Comparison of ENCODE assay signal across 10 cellular contexts in genomic region chr6:143528164-143528811, GRCh38. TPM values are rescaled to one million over a fixed set of nuclear protein-coding genes. Genes with fewer than 3 reads are reported as not detected.
DNase-seq lines count a peak whose midpoint lies in the region; ATAC-seq, FAIRE-seq and TF ChIP-seq lines count a peak whose summit lies in the region.
"Had no signal": no experiment of that assay in that cellular context is flagged by ENCODE, and none has a peak within 500 bp of the region (broad histone marks: within the 10 kb centered on the region; RNA-seq: fewer than 3 reads in every experiment).

No MANE protein-coding gene starts in this region.

- H3K27me3 ChIP-seq in CD8-positive, alpha-beta T cell (ENCODE audit: insufficient read depth, low read length): no peaks in the 10 kb centered on the region
- no peaks in the 10 kb centered on the region for H3K27me3 ChIP-seq in hepatocyte
- no peaks in the 10 kb centered on the region for H3K27me3 ChIP-seq in transverse colon

- H3K27me3 Mint-ChIP-seq in CD8-positive, alpha-beta T cell (ENCODE audit: low read depth): no peaks in the 10 kb centered on the region
- no peaks in the 10 kb centered on the region for H3K27me3 Mint-ChIP-seq in activated naive CD8-positive, alpha-beta T cell
- H3K27me3 Mint-ChIP-seq: brain had no signal

- intact Hi-C loops in CD8-positive, alpha-beta T cell (cut with DNase I, micrococcal nuclease): no loop called here
- intact Hi-C loops in lower leg skin (cut with DNase I; ENCODE audit: low total_unique reads): no loop called here
- intact Hi-C loops in transverse colon (cut with DNase I; ENCODE audit: low total_unique reads): no loop called here

- H3K36me3 Mint-ChIP-seq in CD8-positive, alpha-beta T cell: no peaks in the 10 kb centered on the region
- H3K36me3 Mint-ChIP-seq in activated naive CD8-positive, alpha-beta T cell: no peaks in the 10 kb centered on the region
- H3K36me3 Mint-ChIP-seq: brain had no signal

- H3K79me2 ChIP-seq in hepatocyte: no peaks in the 10 kb centered on the region

- CTCF ChIA-PET in CD8-positive, alpha-beta T cell (lab: Charles Lee): interaction anchor here (1.2 to 1.4 kb wide), 2 partner anchors 15 to 28 kb away, joined by 3 to 6 read pairs; no protein-coding TSS in a partner anchor

- no peak overlapping the region for H3K4me2 ChIP-seq in hepatocyte

- no peaks in the 10 kb centered on the region for H3K9me3 Mint-ChIP-seq in CD8-positive, alpha-beta T cell
- no peaks in the 10 kb centered on the region for H3K9me3 Mint-ChIP-seq in activated naive CD8-positive, alpha-beta T cell (ENCODE audit: low read depth)
- H3K9me3 Mint-ChIP-seq: brain had no signal

- H2AFZ ChIP-seq in hepatocyte: no peak overlapping the region

- peak overlapping the region; percentile 94 for H3K27ac Mint-ChIP-seq in CD8-positive, alpha-beta T cell
- H3K27ac Mint-ChIP-seq in activated naive CD8-positive, alpha-beta T cell: peak overlapping the region; percentile 70

- no peak for DNase-seq in CD8-positive, alpha-beta T cell
- DNase-seq in lower leg skin (ENCODE audit: low spot score in 2 of 2): no peak
- DNase-seq in H54 (ENCODE audit: insufficient read length, low spot score): no peak
- no peak for DNase-seq in hepatocyte (ENCODE audit: low spot score)
- DNase-seq in transverse colon: no peak

- no peaks in the 10 kb centered on the region for H3K9me2 ChIP-seq in hepatocyte (replicated peaks; ENCODE audit: insufficient read depth)

- no peak for TF ChIP-seq CTCF in CD8-positive, alpha-beta T cell (IDR thresholded peaks at IDR 0.05)
- TF ChIP-seq CTCF in lower leg skin (IDR thresholded peaks at IDR 0.05): no peak
- no peak for TF ChIP-seq CTCF in hepatocyte (IDR thresholded peaks at IDR 0.05; ENCODE audit: poor library complexity)
- no peak for TF ChIP-seq CTCF in transverse colon (IDR thresholded peaks at IDR 0.05)

- H3K9me3 ChIP-seq in CD8-positive, alpha-beta T cell (ENCODE audit: low read length): no peaks in the 10 kb centered on the region
- H3K9me3 ChIP-seq in hepatocyte (ENCODE audit: low read depth): no peaks in the 10 kb centered on the region
- no peaks in the 10 kb centered on the region for H3K9me3 ChIP-seq in transverse colon

- H4K20me1 ChIP-seq in hepatocyte (ENCODE audit: insufficient read depth, poor library complexity, severe bottlenecking): no peaks in the 10 kb centered on the region

- WGBS in lower leg skin, 2 donors: 74 to 80% methylated on average over 7 of the region's 7 CpGs
- WGBS in hepatocyte (ENCODE audit: low lambda C conversion rate, missing lambda C conversion rate): 86% methylated on average over 7 of the region's 7 CpGs
- WGBS in transverse colon (ENCODE audit: low coverage in 1 of 2), 2 donors: 72 to 87% methylated on average over 7 of the region's 7 CpGs

- no peak for TF ChIP-seq POLR2A in lower leg skin (IDR thresholded peaks at IDR 0.05)
- TF ChIP-seq POLR2A in H54 (IDR thresholded peaks at IDR 0.05; ENCODE audit: low read depth, low read length): no peak
- no peak for TF ChIP-seq POLR2A in transverse colon (IDR thresholded peaks at IDR 0.05)

- H3K4me3 ChIP-seq in CD8-positive, alpha-beta T cell (ENCODE audit: low read depth, low read length): no peak overlapping the region
- no peak overlapping the region for H3K4me3 ChIP-seq in lower leg skin (ENCODE audit: low read depth, poor library complexity, severe bottlenecking)
- H3K4me3 ChIP-seq in hepatocyte: no peak overlapping the region
- no peak overlapping the region for H3K4me3 ChIP-seq in transverse colon
- H3K4me3 ChIP-seq: SK-N-MC had no signal

- no peak overlapping the region for H3K27ac ChIP-seq in CD8-positive, alpha-beta T cell (ENCODE audit: low read depth, low read length)
- H3K27ac ChIP-seq in hepatocyte: no peak overlapping the region
- H3K27ac ChIP-seq in transverse colon: no peak overlapping the region
- H3K27ac ChIP-seq: SK-N-MC had no signal

- peak; percentile 42 for ATAC-seq in CD8-positive, alpha-beta T cell
- ATAC-seq in GM21360 (IDR thresholded peaks at IDR 0.05; ENCODE audit: unreplicated experiment) (peak; percentile 67), HG03521 (IDR thresholded peaks at IDR 0.05; ENCODE audit: unreplicated experiment) (peak; percentile 75)

- H3K4me3 Mint-ChIP-seq in CD8-positive, alpha-beta T cell: peak overlapping the region; percentile 42
- H3K4me3 Mint-ChIP-seq in activated naive CD8-positive, alpha-beta T cell: peak overlapping the region; percentile 1

- no peaks in the 10 kb centered on the region for H3K36me3 ChIP-seq in CD8-positive, alpha-beta T cell (ENCODE audit: insufficient read depth, low read length)
- H3K36me3 ChIP-seq in hepatocyte (replicated peaks; ENCODE audit: insufficient read depth, low read depth) (no peaks in the 10 kb centered on the region), transverse colon (no peaks in the 10 kb centered on the region)

- peaks cover 12% of the 10 kb centered on the region for H3K4me1 ChIP-seq in CD8-positive, alpha-beta T cell (ENCODE audit: insufficient read depth, low read length)
- H3K4me1 ChIP-seq in hepatocyte (ENCODE audit: insufficient read depth): peaks cover 4% of the 10 kb centered on the region
- H3K4me1 ChIP-seq in transverse colon: peaks cover 0 to 9% (median 5%) of the 10 kb centered on the region in 4 donors

- peaks cover 12% of the 10 kb centered on the region for H3K4me1 Mint-ChIP-seq in CD8-positive, alpha-beta T cell (ENCODE audit: low read depth)
- H3K4me1 Mint-ChIP-seq in activated naive CD8-positive, alpha-beta T cell (ENCODE audit: low read depth): peaks cover 12% of the 10 kb centered on the region
- H3K4me1 Mint-ChIP-seq: brain had no signal

- POLR2A ChIA-PET in CD8-positive, alpha-beta T cell (lab: Charles Lee): interaction anchor here (0.6 to 0.7 kb wide), 2 partner anchors 13 to 47 kb away, joined by 3 read pairs; no protein-coding TSS in a partner anchor

- FAIRE-seq in H54 (lab: Jason Lieb, UNC): no peak

- in situ Hi-C loops in transverse colon (cut with MboI; ENCODE audit: low pct_ligation_motif_present in 1 of 4, low pct_unique_long_range_greater_than_20kb in 1 of 4, low sequenced_read_pairs in 3 of 4): no loop called here

- TF ChIP-seq EP300 in transverse colon (IDR thresholded peaks at IDR 0.05; ENCODE audit: low read depth): no peak

RNA-seq across cellular contexts. Expression of gene FUCA2, which starts 16.8 kb away (rescaled TPM):
- 1 to 10 TPM; 1.6 to 2.2 TPM for total RNA-seq in CD8-positive, alpha-beta T cell
- total RNA-seq in lower leg skin (10 to 100 TPM in 3 of 4 donors, 1 to 10 TPM in 1; 3.3 to 11.4 (median 10.5) TPM), hepatocyte (117 TPM in 2 replicates), transverse colon (10 to 100 TPM; 19.5 to 70.3 (median 46.9) TPM)
- polyA plus RNA-seq in hepatocyte: 141 and 142 TPM in 2 replicates
